1 cellular context compared by ENCODE assay signal in the genomic region with DNA sequence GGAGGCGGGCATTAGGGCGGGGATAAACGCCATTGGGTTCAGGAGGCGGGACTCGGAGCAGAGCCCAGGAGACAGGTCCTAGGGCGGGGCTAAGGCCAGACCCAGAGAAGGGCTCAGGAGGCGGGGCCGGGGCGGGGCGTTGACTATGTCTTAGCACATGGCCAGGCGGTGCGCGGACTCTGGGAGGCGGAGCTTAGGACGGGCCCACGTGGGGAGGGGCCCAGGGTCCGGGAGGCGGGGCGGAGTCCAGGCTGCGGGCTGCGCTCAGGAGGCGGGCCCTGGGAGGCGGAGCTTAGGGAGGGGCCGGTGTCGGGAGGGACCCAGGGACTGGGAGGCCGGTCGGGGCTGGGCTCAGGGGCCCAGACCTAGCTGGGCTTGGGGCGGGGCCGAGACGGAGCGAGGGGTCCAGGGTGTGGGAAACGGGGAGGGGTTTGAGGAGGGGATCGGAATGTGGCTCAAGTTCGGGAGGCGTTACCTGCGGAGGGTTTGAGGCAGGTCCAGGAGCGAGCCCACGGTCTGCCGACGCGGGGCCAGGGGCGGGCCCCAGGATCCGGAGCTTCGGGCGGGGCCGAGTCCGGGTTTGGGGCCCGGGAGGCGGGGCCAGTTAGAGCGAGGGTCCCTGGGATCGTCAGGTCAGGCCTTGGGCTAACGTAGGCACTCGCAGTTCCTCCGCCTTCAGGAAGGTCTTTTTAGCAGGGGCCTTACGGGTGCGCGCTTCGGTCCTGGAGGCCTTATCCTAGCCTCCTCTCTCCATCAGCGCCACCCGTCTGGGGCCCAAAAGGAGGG.
A peak's percentile ranks its signal among the peaks of the same experiment; 100 is the strongest.
TF ChIP-seq lines count a peak whose summit lies in the region.
"Not testable (repeated sequence)": the region's sequence is repeated elsewhere in the genome, so short reads cannot be mapped to it uniquely, and the experiment has no call there.

No MANE protein-coding gene starts in this region.

TF ChIP-seq in HepG2, 621 proteins besides CTCF, POLR2A, EP300 and RAD21 (continued from another document):
- TF ChIP-seq, protein P1, sequence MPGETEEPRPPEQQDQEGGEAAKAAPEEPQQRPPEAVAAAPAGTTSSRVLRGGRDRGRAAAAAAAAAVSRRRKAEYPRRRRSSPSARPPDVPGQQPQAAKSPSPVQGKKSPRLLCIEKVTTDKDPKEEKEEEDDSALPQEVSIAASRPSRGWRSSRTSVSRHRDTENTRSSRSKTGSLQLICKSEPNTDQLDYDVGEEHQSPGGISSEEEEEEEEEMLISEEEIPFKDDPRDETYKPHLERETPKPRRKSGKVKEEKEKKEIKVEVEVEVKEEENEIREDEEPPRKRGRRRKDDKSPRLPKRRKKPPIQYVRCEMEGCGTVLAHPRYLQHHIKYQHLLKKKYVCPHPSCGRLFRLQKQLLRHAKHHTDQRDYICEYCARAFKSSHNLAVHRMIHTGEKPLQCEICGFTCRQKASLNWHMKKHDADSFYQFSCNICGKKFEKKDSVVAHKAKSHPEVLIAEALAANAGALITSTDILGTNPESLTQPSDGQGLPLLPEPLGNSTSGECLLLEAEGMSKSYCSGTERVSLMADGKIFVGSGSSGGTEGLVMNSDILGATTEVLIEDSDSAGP (CRISPR knock-in tag; IDR thresholded peaks at IDR 0.05; ENCODE audit: borderline replicate concordance), result peak; percentile 37; the same call in 1 of the 2 replicates
- TF ChIP-seq SAP130 (CRISPR knock-in tag; IDR thresholded peaks at IDR 0.05; ENCODE audit: low read depth) (peak; percentile 35; the same call in 1 of the 2 replicates), MNT (IDR thresholded peaks at IDR 0.05) (peak; percentile 85), ERF (CRISPR knock-in tag; IDR thresholded peaks at IDR 0.05) (0 out of 2 replicates have a peak, but pooled peaks have one; percentile 11), MXI1 (IDR thresholded peaks at IDR 0.05; ENCODE audit: borderline replicate concordance, low read depth, low read length) (peak; percentile 32; the same call in 1 of the 3 replicates), TAF1 (CRISPR knock-in tag; IDR thresholded peaks at IDR 0.05) (peak; percentile 31; the same call in 1 of the 2 replicates), YEATS4 (CRISPR knock-in tag; IDR thresholded peaks at IDR 0.05; ENCODE audit: borderline replicate concordance) (peak; percentile 50; the same call in 1 of the 2 replicates), RBFOX2 (IDR thresholded peaks at IDR 0.05; ENCODE audit: low read depth, low read length) (peak; percentile 47; the same call in 1 of the 2 replicates), PAXIP1 (CRISPR knock-in tag; conservative IDR thresholded peaks at IDR 0.05) (0 out of 2 replicates have a peak, but pooled peaks have one; percentile 17), GABPB1 (CRISPR knock-in tag; IDR thresholded peaks at IDR 0.05) (0 out of 2 replicates have a peak, but pooled peaks have one; percentile 29), ARNTL (CRISPR knock-in tag; IDR thresholded peaks at IDR 0.05) (0 out of 2 replicates have a peak, but pooled peaks have one; percentile 15), DMAP1 (CRISPR knock-in tag; IDR thresholded peaks at IDR 0.05) (0 out of 2 replicates have a peak, but pooled peaks have one; percentile 28), PHF8 (CRISPR knock-in tag; IDR thresholded peaks at IDR 0.05) (peak; percentile 66), LCORL (CRISPR knock-in tag; IDR thresholded peaks at IDR 0.05) (peak; percentile 25; the same call in 1 of the 2 replicates)
- TF ChIP-seq, protein P2, sequence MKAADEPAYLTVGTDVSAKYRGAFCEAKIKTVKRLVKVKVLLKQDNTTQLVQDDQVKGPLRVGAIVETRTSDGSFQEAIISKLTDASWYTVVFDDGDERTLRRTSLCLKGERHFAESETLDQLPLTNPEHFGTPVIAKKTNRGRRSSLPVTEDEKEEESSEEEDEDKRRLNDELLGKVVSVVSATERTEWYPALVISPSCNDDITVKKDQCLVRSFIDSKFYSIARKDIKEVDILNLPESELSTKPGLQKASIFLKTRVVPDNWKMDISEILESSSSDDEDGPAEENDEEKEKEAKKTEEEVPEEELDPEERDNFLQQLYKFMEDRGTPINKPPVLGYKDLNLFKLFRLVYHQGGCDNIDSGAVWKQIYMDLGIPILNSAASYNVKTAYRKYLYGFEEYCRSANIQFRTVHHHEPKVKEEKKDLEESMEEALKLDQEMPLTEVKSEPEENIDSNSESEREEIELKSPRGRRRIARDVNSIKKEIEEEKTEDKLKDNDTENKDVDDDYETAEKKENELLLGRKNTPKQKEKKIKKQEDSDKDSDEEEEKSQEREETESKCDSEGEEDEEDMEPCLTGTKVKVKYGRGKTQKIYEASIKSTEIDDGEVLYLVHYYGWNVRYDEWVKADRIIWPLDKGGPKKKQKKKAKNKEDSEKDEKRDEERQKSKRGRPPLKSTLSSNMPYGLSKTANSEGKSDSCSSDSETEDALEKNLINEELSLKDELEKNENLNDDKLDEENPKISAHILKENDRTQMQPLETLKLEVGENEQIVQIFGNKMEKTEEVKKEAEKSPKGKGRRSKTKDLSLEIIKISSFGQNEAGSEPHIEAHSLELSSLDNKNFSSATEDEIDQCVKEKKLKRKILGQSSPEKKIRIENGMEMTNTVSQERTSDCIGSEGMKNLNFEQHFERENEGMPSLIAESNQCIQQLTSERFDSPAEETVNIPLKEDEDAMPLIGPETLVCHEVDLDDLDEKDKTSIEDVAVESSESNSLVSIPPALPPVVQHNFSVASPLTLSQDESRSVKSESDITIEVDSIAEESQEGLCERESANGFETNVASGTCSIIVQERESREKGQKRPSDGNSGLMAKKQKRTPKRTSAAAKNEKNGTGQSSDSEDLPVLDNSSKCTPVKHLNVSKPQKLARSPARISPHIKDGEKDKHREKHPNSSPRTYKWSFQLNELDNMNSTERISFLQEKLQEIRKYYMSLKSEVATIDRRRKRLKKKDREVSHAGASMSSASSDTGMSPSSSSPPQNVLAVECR (CRISPR knock-in tag; IDR thresholded peaks at IDR 0.05; ENCODE audit: borderline replicate concordance), result peak; percentile 32; the same call in 1 of the 2 replicates
- TF ChIP-seq, protein P3, sequence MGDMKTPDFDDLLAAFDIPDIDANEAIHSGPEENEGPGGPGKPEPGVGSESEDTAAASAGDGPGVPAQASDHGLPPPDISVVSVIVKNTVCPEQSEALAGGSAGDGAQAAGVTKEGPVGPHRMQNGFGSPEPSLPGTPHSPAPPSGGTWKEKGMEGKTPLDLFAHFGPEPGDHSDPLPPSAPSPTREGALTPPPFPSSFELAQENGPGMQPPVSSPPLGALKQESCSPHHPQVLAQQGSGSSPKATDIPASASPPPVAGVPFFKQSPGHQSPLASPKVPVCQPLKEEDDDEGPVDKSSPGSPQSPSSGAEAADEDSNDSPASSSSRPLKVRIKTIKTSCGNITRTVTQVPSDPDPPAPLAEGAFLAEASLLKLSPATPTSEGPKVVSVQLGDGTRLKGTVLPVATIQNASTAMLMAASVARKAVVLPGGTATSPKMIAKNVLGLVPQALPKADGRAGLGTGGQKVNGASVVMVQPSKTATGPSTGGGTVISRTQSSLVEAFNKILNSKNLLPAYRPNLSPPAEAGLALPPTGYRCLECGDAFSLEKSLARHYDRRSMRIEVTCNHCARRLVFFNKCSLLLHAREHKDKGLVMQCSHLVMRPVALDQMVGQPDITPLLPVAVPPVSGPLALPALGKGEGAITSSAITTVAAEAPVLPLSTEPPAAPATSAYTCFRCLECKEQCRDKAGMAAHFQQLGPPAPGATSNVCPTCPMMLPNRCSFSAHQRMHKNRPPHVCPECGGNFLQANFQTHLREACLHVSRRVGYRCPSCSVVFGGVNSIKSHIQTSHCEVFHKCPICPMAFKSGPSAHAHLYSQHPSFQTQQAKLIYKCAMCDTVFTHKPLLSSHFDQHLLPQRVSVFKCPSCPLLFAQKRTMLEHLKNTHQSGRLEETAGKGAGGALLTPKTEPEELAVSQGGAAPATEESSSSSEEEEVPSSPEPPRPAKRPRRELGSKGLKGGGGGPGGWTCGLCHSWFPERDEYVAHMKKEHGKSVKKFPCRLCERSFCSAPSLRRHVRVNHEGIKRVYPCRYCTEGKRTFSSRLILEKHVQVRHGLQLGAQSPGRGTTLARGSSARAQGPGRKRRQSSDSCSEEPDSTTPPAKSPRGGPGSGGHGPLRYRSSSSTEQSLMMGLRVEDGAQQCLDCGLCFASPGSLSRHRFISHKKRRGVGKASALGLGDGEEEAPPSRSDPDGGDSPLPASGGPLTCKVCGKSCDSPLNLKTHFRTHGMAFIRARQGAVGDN (CRISPR knock-in tag; IDR thresholded peaks at IDR 0.05), result peak; percentile 61
- TF ChIP-seq, protein P4, sequence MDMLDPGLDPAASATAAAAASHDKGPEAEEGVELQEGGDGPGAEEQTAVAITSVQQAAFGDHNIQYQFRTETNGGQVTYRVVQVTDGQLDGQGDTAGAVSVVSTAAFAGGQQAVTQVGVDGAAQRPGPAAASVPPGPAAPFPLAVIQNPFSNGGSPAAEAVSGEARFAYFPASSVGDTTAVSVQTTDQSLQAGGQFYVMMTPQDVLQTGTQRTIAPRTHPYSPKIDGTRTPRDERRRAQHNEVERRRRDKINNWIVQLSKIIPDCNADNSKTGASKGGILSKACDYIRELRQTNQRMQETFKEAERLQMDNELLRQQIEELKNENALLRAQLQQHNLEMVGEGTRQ (IDR thresholded peaks at IDR 0.05; ENCODE audit: low read depth, low read length), result not testable (repeated sequence)
- TF ChIP-seq, protein P4 (CRISPR knock-in tag; IDR thresholded peaks at IDR 0.05; ENCODE audit: borderline replicate concordance), result peak; percentile 60
- TF ChIP-seq, protein P5, sequence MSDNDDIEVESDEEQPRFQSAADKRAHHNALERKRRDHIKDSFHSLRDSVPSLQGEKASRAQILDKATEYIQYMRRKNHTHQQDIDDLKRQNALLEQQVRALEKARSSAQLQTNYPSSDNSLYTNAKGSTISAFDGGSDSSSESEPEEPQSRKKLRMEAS (IDR thresholded peaks at IDR 0.05), result 0 out of 2 replicates have a peak, but pooled peaks have one; percentile 43
- TF ChIP-seq LCORL (IDR thresholded peaks at IDR 0.05), result not testable (repeated sequence)
